In genomic region chr18:62328775-62329525, GRCh38 we compare ENCODE assay signal across 15 cellular contexts. TPM values are rescaled to one million over a fixed set of nuclear protein-coding genes. Genes with fewer than 3 reads are reported as not detected.
DNase-seq lines count a peak whose midpoint lies in the region; ATAC-seq and TF ChIP-seq lines count a peak whose summit lies in the region.
"Had no signal": no experiment of that assay in that cellular context is flagged by ENCODE, and none has a peak within 500 bp of the region (broad histone marks: within the 10 kb centered on the region; RNA-seq: fewer than 3 reads in every experiment).

No MANE protein-coding gene starts in this region.

- no peak for TF ChIP-seq POLR2A in body of pancreas (IDR thresholded peaks at IDR 0.05)

- no peak overlapping the region for H3K4me2 ChIP-seq in neural progenitor cell

- no peak for TF ChIP-seq CTCF in body of pancreas (IDR thresholded peaks at IDR 0.05)
- no peak for TF ChIP-seq CTCF in neural progenitor cell (IDR thresholded peaks at IDR 0.05)

- POLR2A ChIA-PET in HEK293T (lab: Yijun Ruan, JAX): no interaction called here

- ATAC-seq in body of pancreas (no peak), HG02571 (IDR thresholded peaks at IDR 0.05; ENCODE audit: unreplicated experiment) (no peak)
- ATAC-seq: GM12878 had no signal

- peaks cover 64% of the 10 kb centered on the region for H3K4me1 Mint-ChIP-seq in T-helper 2 cell treated with Interferon-gamma antibody and Interleukin-4, amounts not matched to agents 5 μg/mL and 100 μg/mL, for 36 hours (ENCODE audit: low read depth)
- H3K4me1 Mint-ChIP-seq in neural progenitor cell: peaks cover 18% of the 10 kb centered on the region

- H3K27ac Mint-ChIP-seq in T-helper 2 cell treated with Interferon-gamma antibody and Interleukin-4, amounts not matched to agents 5 μg/mL and 100 μg/mL, for 36 hours: peak overlapping the region; percentile 87
- H3K27ac Mint-ChIP-seq in neural progenitor cell: no peak overlapping the region
- H3K27ac Mint-ChIP-seq: IgD-negative memory B cell had no signal

- H3K4me3 Mint-ChIP-seq in T-helper 2 cell treated with Interferon-gamma antibody and Interleukin-4, amounts not matched to agents 5 μg/mL and 100 μg/mL, for 36 hours: peak overlapping the region; percentile 84
- H3K4me3 Mint-ChIP-seq in neural progenitor cell: no peak overlapping the region
- H3K4me3 Mint-ChIP-seq: IgD-negative memory B cell had no signal

- peaks cover 18% of the 10 kb centered on the region for H3F3A ChIP-seq in neural progenitor cell (ENCODE audit: low read depth)

- WGBS in body of pancreas, 2 donors: 81 to 88% methylated on average over 3 of the region's 3 CpGs

- H3K27me3 Mint-ChIP-seq in T-helper 2 cell treated with Interferon-gamma antibody and Interleukin-4, amounts not matched to agents 5 μg/mL and 100 μg/mL, for 36 hours (ENCODE audit: low read depth): peaks cover 11% of the 10 kb centered on the region
- H3K27me3 Mint-ChIP-seq in neural progenitor cell (ENCODE audit: insufficient read depth, low read depth): peaks cover 46% of the 10 kb centered on the region

- H3K36me3 ChIP-seq in body of pancreas (replicated peaks in 1 of 2; ENCODE audit: insufficient read depth in 1 of 2, low read depth in 2 of 2) (no peaks in the 10 kb centered on the region), neural progenitor cell (no peaks in the 10 kb centered on the region)
- H3K36me3 ChIP-seq: thyroid gland had no signal

- DNase-seq in T-helper 2 cell treated with Interferon-gamma antibody and Interleukin-4, amounts not matched to agents 5 μg/mL and 100 μg/mL, for 36 hours (ENCODE audit: low spot score): no peak
- DNase-seq in T-helper 2 cell (no peak), HEK293T (ENCODE audit: extremely low spot score) (no peak), body of pancreas (no peak), neural progenitor cell (ENCODE audit: low spot score) (no peak), T1000 (lab: John Stamatoyannopoulos, UW) (no peak), globus pallidus (ENCODE audit: low spot score) (no peak)
- DNase-seq: glutamatergic neuron, NCI-H1694 treated with DMSO at 0.1 percent for 48 hours, NCI-H526 treated with DMSO at 0.1 percent for 48 hours had no signal

- peak overlapping the region; percentile 30 for H2AFZ ChIP-seq in neural progenitor cell (replicated peaks)

- no peak overlapping the region for H3K4me3 ChIP-seq in body of pancreas
- H3K4me3 ChIP-seq in neural progenitor cell: no peak overlapping the region
- H3K4me3 ChIP-seq: GM12878, thyroid gland had no signal

- H3K27me3 ChIP-seq in body of pancreas: no peaks in the 10 kb centered on the region
- H3K27me3 ChIP-seq in neural progenitor cell: peaks cover 54% of the 10 kb centered on the region
- H3K27me3 ChIP-seq: thyroid gland had no signal

- no peaks in the 10 kb centered on the region for H3K9me3 ChIP-seq in body of pancreas
- H3K9me3 ChIP-seq in neural progenitor cell (ENCODE audit: low read depth): no peaks in the 10 kb centered on the region
- H3K9me3 ChIP-seq: thyroid gland had no signal

- peaks cover 32% of the 10 kb centered on the region for H3K36me3 Mint-ChIP-seq in T-helper 2 cell treated with Interferon-gamma antibody and Interleukin-4, amounts not matched to agents 5 μg/mL and 100 μg/mL, for 36 hours (ENCODE audit: low read depth)
- no peaks in the 10 kb centered on the region for H3K36me3 Mint-ChIP-seq in neural progenitor cell

- H3K9me3 Mint-ChIP-seq in T-helper 2 cell treated with Interferon-gamma antibody and Interleukin-4, amounts not matched to agents 5 μg/mL and 100 μg/mL, for 36 hours: no peaks in the 10 kb centered on the region
- H3K9me3 Mint-ChIP-seq in neural progenitor cell: no peaks in the 10 kb centered on the region
- H3K9me3 Mint-ChIP-seq: IgD-negative memory B cell had no signal

- H3K4me1 ChIP-seq in body of pancreas: peaks cover 33% of the 10 kb centered on the region
- H3K4me1 ChIP-seq in neural progenitor cell: peaks cover 17% of the 10 kb centered on the region

- no peaks in the 10 kb centered on the region for H3K79me2 ChIP-seq in neural progenitor cell (ENCODE audit: low read depth)

- H3K27ac ChIP-seq in body of pancreas: peak overlapping the region in 3 of 4 donors; percentile 30 to 45 (median 31)
- no peak overlapping the region for H3K27ac ChIP-seq in neural progenitor cell

- no peak overlapping the region for H3K9ac ChIP-seq in neural progenitor cell

- CTCF ChIA-PET in HEK293T (lab: Yijun Ruan, JAX): interaction anchor here (0.9 kb wide), 1 partner anchor 14 kb away, joined by 3 read pairs; no protein-coding TSS in a partner anchor

- intact Hi-C loops in body of pancreas (cut with DNase I): no loop called here

- peaks cover 3% of the 10 kb centered on the region for H4K20me1 ChIP-seq in neural progenitor cell (ENCODE audit: low read depth)

TF ChIP-seq in HEK293T, 16 proteins besides CTCF, POLR2A, EP300 and RAD21:
- TF ChIP-seq SUZ12 (IDR thresholded peaks at IDR 0.05) (no peak), TARDBP (IDR thresholded peaks at IDR 0.05) (no peak), ARNT (IDR thresholded peaks at IDR 0.05) (no peak), FOXA1 (IDR thresholded peaks at IDR 0.05) (no peak), PKNOX1 (IDR thresholded peaks at IDR 0.05) (peak; percentile 72), NFRKB (IDR thresholded peaks at IDR 0.05) (no peak), BHLHE40 (IDR thresholded peaks at IDR 0.05; ENCODE audit: borderline replicate concordance) (no peak), FOXK2 (IDR thresholded peaks at IDR 0.05) (no peak)

RNA-seq across cellular contexts. Expression of gene TNFRSF11A, which starts 3.8 kb away (rescaled TPM):
- 1 to 10 TPM; 3.3 to 3.4 TPM for total RNA-seq in body of pancreas
- total RNA-seq in neural progenitor cell (ENCODE audit: low replicate concordance): 0.47 and 1.1 TPM in 2 replicates
- total RNA-seq: myocyte had no signal
